Comparison of ENCODE assay signal across 1 cellular context in genomic region chr17:8384801-8385335, GRCh38.
TF ChIP-seq lines count a peak whose summit lies in the region.

No MANE protein-coding gene starts in this region.

TF ChIP-seq in H1, 55 proteins besides CTCF, POLR2A, EP300 and RAD21 (continued from another document):
- peak; percentile 75 for TF ChIP-seq MAX (IDR thresholded peaks at IDR 0.05)
- no peak for TF ChIP-seq SIRT6 (IDR thresholded peaks at IDR 0.05; ENCODE audit: low read length)
- TF ChIP-seq JUN (IDR thresholded peaks at IDR 0.05; ENCODE audit: low read depth, low read length): no peak
- no peak for TF ChIP-seq EZH2 (IDR thresholded peaks at IDR 0.05; ENCODE audit: low read depth, low read length, severe bottlenecking)
- TF ChIP-seq RNF2 (IDR thresholded peaks at IDR 0.05; ENCODE audit: borderline replicate concordance, low read depth, low read length, missing control alignments, poor library complexity, severe bottlenecking): no peak
- no peak for TF ChIP-seq SIN3A (conservative IDR thresholded peaks at IDR 0.05 in 1 of 2, IDR thresholded peaks at IDR 0.05 in 1 of 2; ENCODE audit: low read depth in 1 of 2, low read length in 2 of 2)
- no peak for TF ChIP-seq SP1 (IDR thresholded peaks at IDR 0.05; ENCODE audit: low read depth, low read length)
- TF ChIP-seq GABPA (IDR thresholded peaks at IDR 0.05; ENCODE audit: borderline replicate concordance, insufficient read depth, low read length): no peak
- no peak for TF ChIP-seq ASH2L (IDR thresholded peaks at IDR 0.05; ENCODE audit: low read length)
- TF ChIP-seq CREB1 (IDR thresholded peaks at IDR 0.05): no peak
- TF ChIP-seq JUND (IDR thresholded peaks at IDR 0.05; ENCODE audit: low read length): peak; percentile 81
- TF ChIP-seq BACH1 (IDR thresholded peaks at IDR 0.05; ENCODE audit: low read length): peak; percentile 50; the same call in 1 of the 2 replicates
- no peak for TF ChIP-seq PHF8 (conservative IDR thresholded peaks at IDR 0.05; ENCODE audit: low read depth, low read length)
- TF ChIP-seq POU5F1 (IDR thresholded peaks at IDR 0.05; ENCODE audit: low read depth, low read length): no peak
- TF ChIP-seq ZNF274 (IDR thresholded peaks at IDR 0.05; ENCODE audit: borderline replicate concordance, extremely low read depth, low read length): no peak
- TF ChIP-seq SUZ12 (IDR thresholded peaks at IDR 0.05; ENCODE audit: low read length): no peak
- TF ChIP-seq FOSL1 (IDR thresholded peaks at IDR 0.05; ENCODE audit: insufficient read depth, low read depth, low read length): no peak
- TF ChIP-seq E2F6 (IDR thresholded peaks at IDR 0.05): peak; percentile 65
- peak; percentile 77 for TF ChIP-seq TEAD4 (IDR thresholded peaks at IDR 0.05; ENCODE audit: low read depth, low read length)
- TF ChIP-seq RXRA (IDR thresholded peaks at IDR 0.05; ENCODE audit: insufficient read depth, low read depth, low read length): no peak
